ENCODE assay signal across 18 cellular contexts in genomic region chrX:102976793-102977495, GRCh38.
DNase-seq lines count a peak whose midpoint lies in the region.
"Had no signal": no experiment of that assay in that cellular context is flagged by ENCODE, and none has a peak within 500 bp of the region (broad histone marks: within the 10 kb centered on the region; RNA-seq: fewer than 3 reads in every experiment).

No MANE protein-coding gene starts in this region.

- H3K4me3 Mint-ChIP-seq in activated T-cell treated with anti-CD3 and anti-CD28 coated beads, Interleukin-2, amount 50 U/mL, for 24 hours = no peak overlapping the region
- H3K4me3 Mint-ChIP-seq: activated CD8-positive, alpha-beta T cell treated with anti-CD3 and anti-CD28 coated beads, Interleukin-2, amount 10 ng/mL, durations not matched to agents 7 days and 5 days; activated naive CD4-positive, alpha-beta T cell treated with anti-CD3 and anti-CD28 coated beads for 36 hours; stimulated activated memory B cell treated with anti-CD40 and anti-IgM and Interleukin-4, amounts not matched to agents 10 μg/mL and 1 μg/mL and 100 μg/mL, for 72 hours had no signal

- no peak overlapping the region for H3K4me3 ChIP-seq in skeletal muscle cell (ENCODE audit: low read depth, low read length)

- H3K9me3 Mint-ChIP-seq in activated T-cell treated with anti-CD3 and anti-CD28 coated beads, Interleukin-2, amount 50 U/mL, for 24 hours = peaks cover 7% of the 10 kb centered on the region

- DNase-seq in SIG-M5 treated with dmso at 0.1 percent for 504 hours (lab: John Stamatoyannopoulos, UW; ENCODE audit: unreplicated experiment) = peak; percentile 55
- no peak for DNase-seq in SIG-M5 (lab: John Stamatoyannopoulos, UW)
- peak; percentile 33 to 46 for DNase-seq in NOMO-1 (lab: John Stamatoyannopoulos, UW; ENCODE audit: unreplicated experiment in 2 of 2)
- DNase-seq in dedifferentiated amniotic fluid mesenchymal stem cell (ENCODE audit: extremely low spot score) = peak; percentile 21
- DNase-seq in skeletal muscle cell (ENCODE audit: low read depth) = peak; percentile 19
- DNase-seq in activated T-cell treated with anti-CD3 and anti-CD28 coated beads, Interleukin-2, amount 50 U/mL, for 48 hours = no peak
- DNase-seq in DMS53 (lab: John Stamatoyannopoulos, UW) = no peak
- DNase-seq in activated T-cell treated with anti-CD3 and anti-CD28 coated beads, Interleukin-2, amount 50 U/mL, for 24 hours = no peak
- DNase-seq: activated CD8-positive, alpha-beta T cell treated with anti-CD3 and anti-CD28 coated beads, Interleukin-2, amount 10 ng/mL, durations not matched to agents 7 days and 5 days; activated naive CD4-positive, alpha-beta T cell treated with anti-CD3 and anti-CD28 coated beads for 36 hours; cerebellar nuclear complex; DMS79 treated with DMSO at 0.1 percent for 48 hours; erythroblast; midbrain; NCI-H187 treated with DMSO at 0.1 percent for 48 hours; T-helper 2 cell had no signal

- no peaks in the 10 kb centered on the region for H3K4me1 Mint-ChIP-seq in activated T-cell treated with anti-CD3 and anti-CD28 coated beads, Interleukin-2, amount 50 U/mL, for 24 hours (ENCODE audit: low read depth)
- H3K4me1 Mint-ChIP-seq: stimulated activated memory B cell treated with anti-CD40 and anti-IgM and Interleukin-4, amounts not matched to agents 10 μg/mL and 1 μg/mL and 100 μg/mL, for 72 hours had no signal

- H3K36me3 Mint-ChIP-seq in activated T-cell treated with anti-CD3 and anti-CD28 coated beads, Interleukin-2, amount 50 U/mL, for 24 hours (ENCODE audit: low read depth) = no peaks in the 10 kb centered on the region

- H3K27me3 Mint-ChIP-seq in activated T-cell treated with anti-CD3 and anti-CD28 coated beads, Interleukin-2, amount 50 U/mL, for 24 hours = peaks cover 33% of the 10 kb centered on the region
- H3K27me3 Mint-ChIP-seq: progenitor cell of endocrine pancreas; stimulated activated memory B cell treated with anti-CD40 and anti-IgM and Interleukin-4, amounts not matched to agents 10 μg/mL and 1 μg/mL and 100 μg/mL, for 72 hours had no signal

- no peak overlapping the region for H3K27ac Mint-ChIP-seq in activated T-cell treated with anti-CD3 and anti-CD28 coated beads, Interleukin-2, amount 50 U/mL, for 24 hours
- H3K27ac Mint-ChIP-seq: activated CD8-positive, alpha-beta T cell treated with anti-CD3 and anti-CD28 coated beads, Interleukin-2, amount 10 ng/mL, durations not matched to agents 7 days and 5 days; activated naive CD4-positive, alpha-beta T cell treated with anti-CD3 and anti-CD28 coated beads for 36 hours; progenitor cell of endocrine pancreas; stimulated activated memory B cell treated with anti-CD40 and anti-IgM and Interleukin-4, amounts not matched to agents 10 μg/mL and 1 μg/mL and 100 μg/mL, for 72 hours had no signal

Comparison
In these comparisons a context has a peak if more than half of its experiments do, and no peak if none do; other contexts are left out.
1. DNase-seq: peak in SIG-M5 treated with dmso at 0.1 percent for 504 hours (single experiment), NOMO-1 (2 of 2), dedifferentiated amniotic fluid mesenchymal stem cell (single experiment) and skeletal muscle cell (single experiment); none in SIG-M5 (single experiment), activated T-cell treated with anti-CD3 and anti-CD28 coated beads, Interleukin-2, amount 50 U/mL, for 48 hours (0 of 2), DMS53 (single experiment) and activated T-cell treated with anti-CD3 and anti-CD28 coated beads, Interleukin-2, amount 50 U/mL, for 24 hours (single experiment).